ENCODE assay signal across 1 cellular context in the genomic region with DNA sequence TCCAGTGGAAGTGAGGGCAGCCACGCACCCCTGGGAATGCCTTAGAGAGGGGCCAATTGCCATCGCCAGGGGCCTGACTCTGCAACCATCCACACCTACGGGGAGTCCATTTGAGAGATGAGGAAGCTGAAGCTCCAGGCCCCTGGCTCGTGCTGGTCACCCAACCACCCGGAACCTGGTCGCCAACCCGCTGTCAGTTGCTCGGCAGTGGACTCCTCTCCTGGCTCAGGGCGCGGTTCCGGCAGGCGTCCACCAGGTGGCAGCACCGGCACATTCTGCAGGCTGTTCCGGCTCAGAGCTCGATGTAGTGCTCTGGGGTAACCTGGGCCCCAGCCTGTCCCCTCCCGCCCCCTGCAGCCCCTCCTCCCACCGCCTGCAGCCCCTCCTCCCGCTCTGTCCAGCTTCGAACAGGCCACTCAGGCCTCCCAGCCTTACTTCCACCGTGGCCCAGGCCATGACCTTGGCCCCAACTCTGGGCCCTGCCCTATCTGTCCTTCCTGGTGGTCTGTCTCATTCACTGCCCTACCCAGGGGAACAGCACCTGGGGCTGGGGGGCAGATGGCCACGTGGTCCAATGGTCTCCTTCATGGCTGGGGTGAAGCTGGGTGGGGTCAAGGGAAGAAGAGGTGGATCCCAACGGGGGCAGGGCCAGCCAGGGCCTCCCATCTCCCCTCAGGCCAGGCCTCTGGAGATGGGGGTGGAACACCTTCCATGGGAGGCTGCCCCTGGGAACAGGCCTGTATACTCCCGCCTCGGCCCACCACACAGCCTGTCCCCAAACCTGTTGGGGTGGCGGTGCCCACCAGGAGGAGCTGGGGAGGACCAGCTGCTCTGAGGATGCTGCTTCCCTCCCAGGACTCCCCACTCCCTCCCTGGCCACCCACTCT.
TF ChIP-seq lines count a peak whose summit lies in the region.

No MANE protein-coding gene starts in this region.

TF ChIP-seq in HepG2, 621 proteins besides CTCF, POLR2A, EP300 and RAD21 (continued from another document and continues in another):
- TF ChIP-seq, protein P1, sequence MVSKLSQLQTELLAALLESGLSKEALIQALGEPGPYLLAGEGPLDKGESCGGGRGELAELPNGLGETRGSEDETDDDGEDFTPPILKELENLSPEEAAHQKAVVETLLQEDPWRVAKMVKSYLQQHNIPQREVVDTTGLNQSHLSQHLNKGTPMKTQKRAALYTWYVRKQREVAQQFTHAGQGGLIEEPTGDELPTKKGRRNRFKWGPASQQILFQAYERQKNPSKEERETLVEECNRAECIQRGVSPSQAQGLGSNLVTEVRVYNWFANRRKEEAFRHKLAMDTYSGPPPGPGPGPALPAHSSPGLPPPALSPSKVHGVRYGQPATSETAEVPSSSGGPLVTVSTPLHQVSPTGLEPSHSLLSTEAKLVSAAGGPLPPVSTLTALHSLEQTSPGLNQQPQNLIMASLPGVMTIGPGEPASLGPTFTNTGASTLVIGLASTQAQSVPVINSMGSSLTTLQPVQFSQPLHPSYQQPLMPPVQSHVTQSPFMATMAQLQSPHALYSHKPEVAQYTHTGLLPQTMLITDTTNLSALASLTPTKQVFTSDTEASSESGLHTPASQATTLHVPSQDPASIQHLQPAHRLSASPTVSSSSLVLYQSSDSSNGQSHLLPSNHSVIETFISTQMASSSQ (IDR thresholded peaks at IDR 0.05; ENCODE audit: low read depth), result no peak
- TF ChIP-seq, protein P1 (CRISPR knock-in tag; IDR thresholded peaks at IDR 0.05; ENCODE audit: borderline replicate concordance), result peak; percentile 54
- TF ChIP-seq, protein P2, sequence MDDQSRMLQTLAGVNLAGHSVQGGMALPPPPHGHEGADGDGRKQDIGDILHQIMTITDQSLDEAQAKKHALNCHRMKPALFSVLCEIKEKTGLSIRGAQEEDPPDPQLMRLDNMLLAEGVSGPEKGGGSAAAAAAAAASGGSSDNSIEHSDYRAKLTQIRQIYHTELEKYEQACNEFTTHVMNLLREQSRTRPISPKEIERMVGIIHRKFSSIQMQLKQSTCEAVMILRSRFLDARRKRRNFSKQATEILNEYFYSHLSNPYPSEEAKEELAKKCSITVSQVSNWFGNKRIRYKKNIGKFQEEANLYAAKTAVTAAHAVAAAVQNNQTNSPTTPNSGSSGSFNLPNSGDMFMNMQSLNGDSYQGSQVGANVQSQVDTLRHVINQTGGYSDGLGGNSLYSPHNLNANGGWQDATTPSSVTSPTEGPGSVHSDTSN (CRISPR knock-in tag; IDR thresholded peaks at IDR 0.05; ENCODE audit: borderline replicate concordance), result no peak
- TF ChIP-seq CC2D1A (CRISPR knock-in tag; IDR thresholded peaks at IDR 0.05) (no peak; the same call in 1 of the 2 replicates), ZNF224 (CRISPR knock-in tag; IDR thresholded peaks at IDR 0.05) (no peak), ZNF225 (CRISPR knock-in tag; IDR thresholded peaks at IDR 0.05) (peak; percentile 58; the same call in 1 of the 2 replicates), SNRNP70 (IDR thresholded peaks at IDR 0.05; ENCODE audit: low read depth, low read length) (no peak), ZSCAN30 (CRISPR knock-in tag; IDR thresholded peaks at IDR 0.05) (no peak), PHF5A (CRISPR knock-in tag; IDR thresholded peaks at IDR 0.05; ENCODE audit: low read depth, unreplicated experiment) (no peak), SIX4 (CRISPR knock-in tag; IDR thresholded peaks at IDR 0.05) (no peak), ZNF766 (CRISPR knock-in tag; IDR thresholded peaks at IDR 0.05; ENCODE audit: borderline replicate concordance) (peak; percentile 57; the same call in 1 of the 2 replicates), MAZ (IDR thresholded peaks at IDR 0.05; ENCODE audit: borderline replicate concordance, low read depth, low read length) (peak; percentile 33; the same call in 1 of the 2 replicates), MAZ (CRISPR knock-in tag; IDR thresholded peaks at IDR 0.05; ENCODE audit: low read depth) (peak; percentile 75), ZNF776 (CRISPR knock-in tag; IDR thresholded peaks at IDR 0.05) (no peak), ZFP41 (CRISPR knock-in tag; IDR thresholded peaks at IDR 0.05; ENCODE audit: borderline replicate concordance) (peak; percentile 35; the same call in 1 of the 2 replicates), ZBTB8A (CRISPR knock-in tag; IDR thresholded peaks at IDR 0.05; ENCODE audit: borderline replicate concordance, low read depth) (no peak), POGZ (CRISPR knock-in tag; IDR thresholded peaks at IDR 0.05) (no peak), PCBP1 (IDR thresholded peaks at IDR 0.05; ENCODE audit: borderline replicate concordance, low read depth, low read length) (peak; percentile 64), KLF15 (CRISPR knock-in tag; IDR thresholded peaks at IDR 0.05; ENCODE audit: borderline replicate concordance) (no peak), HES4 (CRISPR knock-in tag; IDR thresholded peaks at IDR 0.05; ENCODE audit: borderline replicate concordance) (0 out of 2 replicates have a peak, but pooled peaks have one; percentile 46), PHF21A (CRISPR knock-in tag; IDR thresholded peaks at IDR 0.05) (peak; percentile 58; the same call in 1 of the 2 replicates), ZNF343 (CRISPR knock-in tag; IDR thresholded peaks at IDR 0.05) (0 out of 2 replicates have a peak, but pooled peaks have one; percentile 36), SP5 (CRISPR knock-in tag; IDR thresholded peaks at IDR 0.05; ENCODE audit: borderline replicate concordance, low read depth) (peak; percentile 63), THYN1 (CRISPR knock-in tag; IDR thresholded peaks at IDR 0.05; ENCODE audit: borderline replicate concordance, low read depth) (no peak), JUN (CRISPR knock-in tag; IDR thresholded peaks at IDR 0.05) (no peak), FOXO1 (CRISPR knock-in tag; IDR thresholded peaks at IDR 0.05) (no peak; the same call in 1 of the 2 replicates)
- TF ChIP-seq, protein P3, sequence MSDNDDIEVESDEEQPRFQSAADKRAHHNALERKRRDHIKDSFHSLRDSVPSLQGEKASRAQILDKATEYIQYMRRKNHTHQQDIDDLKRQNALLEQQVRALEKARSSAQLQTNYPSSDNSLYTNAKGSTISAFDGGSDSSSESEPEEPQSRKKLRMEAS (IDR thresholded peaks at IDR 0.05), result peak; percentile 80
- TF ChIP-seq, protein P4, sequence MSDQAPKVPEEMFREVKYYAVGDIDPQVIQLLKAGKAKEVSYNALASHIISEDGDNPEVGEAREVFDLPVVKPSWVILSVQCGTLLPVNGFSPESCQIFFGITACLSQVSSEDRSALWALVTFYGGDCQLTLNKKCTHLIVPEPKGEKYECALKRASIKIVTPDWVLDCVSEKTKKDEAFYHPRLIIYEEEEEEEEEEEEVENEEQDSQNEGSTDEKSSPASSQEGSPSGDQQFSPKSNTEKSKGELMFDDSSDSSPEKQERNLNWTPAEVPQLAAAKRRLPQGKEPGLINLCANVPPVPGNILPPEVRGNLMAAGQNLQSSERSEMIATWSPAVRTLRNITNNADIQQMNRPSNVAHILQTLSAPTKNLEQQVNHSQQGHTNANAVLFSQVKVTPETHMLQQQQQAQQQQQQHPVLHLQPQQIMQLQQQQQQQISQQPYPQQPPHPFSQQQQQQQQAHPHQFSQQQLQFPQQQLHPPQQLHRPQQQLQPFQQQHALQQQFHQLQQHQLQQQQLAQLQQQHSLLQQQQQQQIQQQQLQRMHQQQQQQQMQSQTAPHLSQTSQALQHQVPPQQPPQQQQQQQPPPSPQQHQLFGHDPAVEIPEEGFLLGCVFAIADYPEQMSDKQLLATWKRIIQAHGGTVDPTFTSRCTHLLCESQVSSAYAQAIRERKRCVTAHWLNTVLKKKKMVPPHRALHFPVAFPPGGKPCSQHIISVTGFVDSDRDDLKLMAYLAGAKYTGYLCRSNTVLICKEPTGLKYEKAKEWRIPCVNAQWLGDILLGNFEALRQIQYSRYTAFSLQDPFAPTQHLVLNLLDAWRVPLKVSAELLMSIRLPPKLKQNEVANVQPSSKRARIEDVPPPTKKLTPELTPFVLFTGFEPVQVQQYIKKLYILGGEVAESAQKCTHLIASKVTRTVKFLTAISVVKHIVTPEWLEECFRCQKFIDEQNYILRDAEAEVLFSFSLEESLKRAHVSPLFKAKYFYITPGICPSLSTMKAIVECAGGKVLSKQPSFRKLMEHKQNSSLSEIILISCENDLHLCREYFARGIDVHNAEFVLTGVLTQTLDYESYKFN (CRISPR knock-in tag; conservative IDR thresholded peaks at IDR 0.05), result peak; percentile 75
- TF ChIP-seq, protein P5, sequence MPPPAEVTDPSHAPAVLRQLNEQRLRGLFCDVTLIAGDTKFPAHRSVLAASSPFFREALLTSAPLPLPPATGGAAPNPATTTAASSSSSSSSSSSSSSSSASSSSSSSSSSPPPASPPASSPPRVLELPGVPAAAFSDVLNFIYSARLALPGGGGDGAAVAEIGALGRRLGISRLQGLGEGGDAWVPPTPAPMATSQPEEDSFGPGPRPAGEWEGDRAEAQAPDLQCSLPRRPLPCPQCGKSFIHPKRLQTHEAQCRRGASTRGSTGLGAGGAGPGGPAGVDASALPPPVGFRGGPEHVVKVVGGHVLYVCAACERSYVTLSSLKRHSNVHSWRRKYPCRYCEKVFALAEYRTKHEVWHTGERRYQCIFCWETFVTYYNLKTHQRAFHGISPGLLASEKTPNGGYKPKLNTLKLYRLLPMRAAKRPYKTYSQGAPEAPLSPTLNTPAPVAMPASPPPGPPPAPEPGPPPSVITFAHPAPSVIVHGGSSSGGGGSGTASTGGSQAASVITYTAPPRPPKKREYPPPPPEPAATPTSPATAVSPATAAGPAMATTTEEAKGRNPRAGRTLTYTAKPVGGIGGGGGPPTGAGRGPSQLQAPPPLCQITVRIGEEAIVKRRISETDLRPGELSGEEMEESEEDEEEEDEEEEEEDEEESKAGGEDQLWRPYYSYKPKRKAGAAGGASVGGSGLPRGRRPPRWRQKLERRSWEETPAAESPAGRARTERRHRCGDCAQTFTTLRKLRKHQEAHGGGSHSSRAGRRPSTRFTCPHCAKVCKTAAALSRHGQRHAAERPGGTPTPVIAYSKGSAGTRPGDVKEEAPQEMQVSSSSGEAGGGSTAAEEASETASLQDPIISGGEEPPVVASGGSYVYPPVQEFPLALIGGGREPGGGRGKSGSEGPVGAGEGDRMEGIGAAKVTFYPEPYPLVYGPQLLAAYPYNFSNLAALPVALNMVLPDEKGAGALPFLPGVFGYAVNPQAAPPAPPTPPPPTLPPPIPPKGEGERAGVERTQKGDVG (CRISPR knock-in tag; IDR thresholded peaks at IDR 0.05; ENCODE audit: borderline replicate concordance), result no peak
- TF ChIP-seq, protein P6, sequence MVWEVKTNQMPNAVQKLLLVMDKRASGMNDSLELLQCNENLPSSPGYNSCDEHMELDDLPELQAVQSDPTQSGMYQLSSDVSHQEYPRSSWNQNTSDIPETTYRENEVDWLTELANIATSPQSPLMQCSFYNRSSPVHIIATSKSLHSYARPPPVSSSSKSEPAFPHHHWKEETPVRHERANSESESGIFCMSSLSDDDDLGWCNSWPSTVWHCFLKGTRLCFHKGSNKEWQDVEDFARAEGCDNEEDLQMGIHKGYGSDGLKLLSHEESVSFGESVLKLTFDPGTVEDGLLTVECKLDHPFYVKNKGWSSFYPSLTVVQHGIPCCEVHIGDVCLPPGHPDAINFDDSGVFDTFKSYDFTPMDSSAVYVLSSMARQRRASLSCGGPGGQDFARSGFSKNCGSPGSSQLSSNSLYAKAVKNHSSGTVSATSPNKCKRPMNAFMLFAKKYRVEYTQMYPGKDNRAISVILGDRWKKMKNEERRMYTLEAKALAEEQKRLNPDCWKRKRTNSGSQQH (CRISPR knock-in tag; IDR thresholded peaks at IDR 0.05; ENCODE audit: low read depth), result peak; percentile 67; the same call in 1 of the 2 replicates
- TF ChIP-seq, protein P7, sequence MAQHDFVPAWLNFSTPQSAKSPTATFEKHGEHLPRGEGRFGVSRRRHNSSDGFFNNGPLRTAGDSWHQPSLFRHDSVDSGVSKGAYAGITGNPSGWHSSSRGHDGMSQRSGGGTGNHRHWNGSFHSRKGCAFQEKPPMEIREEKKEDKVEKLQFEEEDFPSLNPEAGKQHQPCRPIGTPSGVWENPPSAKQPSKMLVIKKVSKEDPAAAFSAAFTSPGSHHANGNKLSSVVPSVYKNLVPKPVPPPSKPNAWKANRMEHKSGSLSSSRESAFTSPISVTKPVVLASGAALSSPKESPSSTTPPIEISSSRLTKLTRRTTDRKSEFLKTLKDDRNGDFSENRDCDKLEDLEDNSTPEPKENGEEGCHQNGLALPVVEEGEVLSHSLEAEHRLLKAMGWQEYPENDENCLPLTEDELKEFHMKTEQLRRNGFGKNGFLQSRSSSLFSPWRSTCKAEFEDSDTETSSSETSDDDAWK (CRISPR knock-in tag; IDR thresholded peaks at IDR 0.05), result no peak
- TF ChIP-seq, protein P8, sequence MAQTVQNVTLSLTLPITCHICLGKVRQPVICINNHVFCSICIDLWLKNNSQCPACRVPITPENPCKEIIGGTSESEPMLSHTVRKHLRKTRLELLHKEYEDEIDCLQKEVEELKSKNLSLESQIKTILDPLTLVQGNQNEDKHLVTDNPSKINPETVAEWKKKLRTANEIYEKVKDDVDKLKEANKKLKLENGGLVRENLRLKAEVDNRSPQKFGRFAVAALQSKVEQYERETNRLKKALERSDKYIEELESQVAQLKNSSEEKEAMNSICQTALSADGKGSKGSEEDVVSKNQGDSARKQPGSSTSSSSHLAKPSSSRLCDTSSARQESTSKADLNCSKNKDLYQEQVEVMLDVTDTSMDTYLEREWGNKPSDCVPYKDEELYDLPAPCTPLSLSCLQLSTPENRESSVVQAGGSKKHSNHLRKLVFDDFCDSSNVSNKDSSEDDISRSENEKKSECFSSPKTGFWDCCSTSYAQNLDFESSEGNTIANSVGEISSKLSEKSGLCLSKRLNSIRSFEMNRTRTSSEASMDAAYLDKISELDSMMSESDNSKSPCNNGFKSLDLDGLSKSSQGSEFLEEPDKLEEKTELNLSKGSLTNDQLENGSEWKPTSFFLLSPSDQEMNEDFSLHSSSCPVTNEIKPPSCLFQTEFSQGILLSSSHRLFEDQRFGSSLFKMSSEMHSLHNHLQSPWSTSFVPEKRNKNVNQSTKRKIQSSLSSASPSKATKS (CRISPR knock-in tag; IDR thresholded peaks at IDR 0.05), result no peak
- TF ChIP-seq, protein P9, sequence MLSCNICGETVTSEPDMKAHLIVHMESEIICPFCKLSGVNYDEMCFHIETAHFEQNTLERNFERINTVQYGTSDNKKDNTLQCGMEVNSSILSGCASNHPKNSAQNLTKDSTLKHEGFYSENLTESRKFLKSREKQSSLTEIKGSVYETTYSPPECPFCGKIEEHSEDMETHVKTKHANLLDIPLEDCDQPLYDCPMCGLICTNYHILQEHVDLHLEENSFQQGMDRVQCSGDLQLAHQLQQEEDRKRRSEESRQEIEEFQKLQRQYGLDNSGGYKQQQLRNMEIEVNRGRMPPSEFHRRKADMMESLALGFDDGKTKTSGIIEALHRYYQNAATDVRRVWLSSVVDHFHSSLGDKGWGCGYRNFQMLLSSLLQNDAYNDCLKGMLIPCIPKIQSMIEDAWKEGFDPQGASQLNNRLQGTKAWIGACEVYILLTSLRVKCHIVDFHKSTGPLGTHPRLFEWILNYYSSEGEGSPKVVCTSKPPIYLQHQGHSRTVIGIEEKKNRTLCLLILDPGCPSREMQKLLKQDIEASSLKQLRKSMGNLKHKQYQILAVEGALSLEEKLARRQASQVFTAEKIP (CRISPR knock-in tag; IDR thresholded peaks at IDR 0.05; ENCODE audit: borderline replicate concordance), result no peak
